Comparison of ENCODE assay signal across 20 cellular contexts in the genomic region with DNA sequence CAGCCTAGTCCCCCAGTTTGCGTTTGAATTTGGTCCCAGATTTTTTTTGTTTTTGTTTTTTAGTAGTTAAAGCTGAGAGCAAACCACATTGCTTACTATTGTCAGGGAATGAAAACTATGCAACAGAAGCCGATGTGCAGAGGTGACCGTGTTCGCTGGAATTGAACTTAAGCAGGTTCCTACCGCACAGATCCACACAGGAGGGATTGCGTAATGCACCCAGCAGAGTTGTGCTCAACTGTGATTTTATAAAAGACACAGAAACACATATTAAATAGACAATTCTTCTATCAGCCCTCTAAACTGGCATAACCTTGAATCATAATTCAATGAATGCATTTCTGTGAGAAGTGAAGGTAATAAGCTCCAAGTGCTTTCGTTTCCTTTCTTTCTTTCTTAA.
"Had no signal": no experiment of that assay in that cellular context is flagged by ENCODE, and none has a peak within 500 bp of the region (broad histone marks: within the 10 kb centered on the region; RNA-seq: fewer than 3 reads in every experiment).

No MANE protein-coding gene starts in this region.

- H3K4me1 ChIP-seq: Peyer's patch had no signal

- DNase-seq: KBM-7; NCI-H1048; NCI-H1105; NCI-H1417 treated with DMSO at 0.1 percent for 48 hours; NCI-H146; NCI-H1694 treated with DMSO at 0.1 percent for 48 hours; NCI-H1930; NCI-H2081; NCI-H2107; NCI-H2227 treated with DMSO at 0.1 percent for 48 hours; NCI-H526 treated with DMSO at 0.1 percent for 48 hours; NCI-H748 treated with DMSO at 0.1 percent for 48 hours; NK-92 treated with Interleukin-12 subunit alpha and Interleukin-12 subunit beta, amount 100 ng/mL, for 24 hours; OCI-M1; PC-9; Peyer's patch; SHP77 treated with DMSO at 0.1 percent for 48 hours had no signal

- FAIRE-seq: HTR-8/SVneo had no signal

- H3K27me3 ChIP-seq: Peyer's patch, SJCRH30 had no signal

- H3K36me3 ChIP-seq: Peyer's patch, SJCRH30 had no signal

- H3K9me3 ChIP-seq: Peyer's patch, SJCRH30 had no signal

- H3K4me2 ChIP-seq: PC-9 had no signal

- H3K4me3 ChIP-seq: PC-9, Peyer's patch, SJCRH30 had no signal

- H3K27ac ChIP-seq: HL-60, PC-9, Peyer's patch, SJCRH30 had no signal
